In genomic region chr10:62077330-62078015, GRCh38 we compare ENCODE assay signal across 11 cellular contexts.
DNase-seq lines count a peak whose midpoint lies in the region; ATAC-seq lines count a peak whose summit lies in the region.
"Had no signal": no experiment of that assay in that cellular context is flagged by ENCODE, and none has a peak within 500 bp of the region (broad histone marks: within the 10 kb centered on the region; RNA-seq: fewer than 3 reads in every experiment).

No MANE protein-coding gene starts in this region.

- H3K9ac ChIP-seq in subcutaneous abdominal adipose tissue (ENCODE audit: low read length in 5 of 5) = peak overlapping the region in 1 of 5 donors; percentile 23

- intact Hi-C loops in activated CD4-positive, alpha-beta T cell treated with anti-CD3 and anti-CD28 coated beads for 36 hours (cut with DNase I, micrococcal nuclease) = no loop called here

- H3K36me3 Mint-ChIP-seq in activated CD4-positive, alpha-beta T cell treated with anti-CD3 and anti-CD28 coated beads for 36 hours (ENCODE audit: low read depth) = peaks cover 90% of the 10 kb centered on the region
- H3K36me3 Mint-ChIP-seq in T-cell = peaks cover 67% of the 10 kb centered on the region

- H3K27me3 Mint-ChIP-seq in activated CD4-positive, alpha-beta T cell treated with anti-CD3 and anti-CD28 coated beads for 36 hours = no peaks in the 10 kb centered on the region
- H3K27me3 Mint-ChIP-seq in T-cell = no peaks in the 10 kb centered on the region

- H3K36me3 ChIP-seq in subcutaneous abdominal adipose tissue (ENCODE audit: control insufficient read depth in 5 of 5, insufficient read depth in 5 of 5, low read length in 5 of 5) = peaks cover 15 to 49% (median 28%) of the 10 kb centered on the region in 5 donors
- peaks cover 79% of the 10 kb centered on the region for H3K36me3 ChIP-seq in MG63

- H3K9me3 ChIP-seq in subcutaneous abdominal adipose tissue (ENCODE audit: control insufficient read depth in 5 of 5, low read length in 5 of 5) (no peaks in the 10 kb centered on the region), MG63 (no peaks in the 10 kb centered on the region)

- no peaks in the 10 kb centered on the region for H3K27me3 ChIP-seq in subcutaneous abdominal adipose tissue (ENCODE audit: control insufficient read depth in 5 of 5, insufficient read depth in 4 of 5, low read length in 5 of 5)
- no peaks in the 10 kb centered on the region for H3K27me3 ChIP-seq in MG63

- H3K27ac ChIP-seq in subcutaneous abdominal adipose tissue (ENCODE audit: low read depth, low read length) = peak overlapping the region; percentile 66

- peaks cover 0 to 55% (median 39%) of the 10 kb centered on the region in 5 donors for H3K4me1 ChIP-seq in subcutaneous abdominal adipose tissue (ENCODE audit: control insufficient read depth in 5 of 5, insufficient read depth in 5 of 5, low read length in 5 of 5)

- H3K27ac Mint-ChIP-seq in activated CD4-positive, alpha-beta T cell treated with anti-CD3 and anti-CD28 coated beads for 36 hours = peak overlapping the region; percentile 72
- peak overlapping the region; percentile 77 to 78 for H3K27ac Mint-ChIP-seq in T-cell

- POLR2A ChIA-PET in activated CD4-positive, alpha-beta T cell treated with anti-CD3 and anti-CD28 coated beads for 36 hours (lab: Charles Lee) = interaction anchor here (0.7 kb wide), 2 partner anchors 118 to 790 kb away, joined by 3 to 7 read pairs; no protein-coding TSS in a partner anchor
- POLR2A ChIA-PET in T-cell (lab: Charles Lee) = no interaction called here

- no peak for DNase-seq in activated CD4-positive, alpha-beta T cell treated with anti-CD3 and anti-CD28 coated beads for 36 hours
- DNase-seq in activated CD4-positive, alpha-beta T cell treated with anti-CD3 and anti-CD28 coated beads for 48 hours = no peak
- DNase-seq in T-cell = no peak
- peak; percentile 11 for DNase-seq in left kidney (ENCODE audit: low read depth, low spot score)
- no peak for DNase-seq in cerebellar cortex (ENCODE audit: low spot score)
- no peak for DNase-seq in MG63
- DNase-seq: central memory CD4-positive, alpha-beta T cell; NCI-H345; SHP77 treated with DMSO at 0.1 percent for 48 hours had no signal

- ATAC-seq in activated CD4-positive, alpha-beta T cell treated with anti-CD3 and anti-CD28 coated beads for 36 hours = no peak
- ATAC-seq in T-cell (replicated peaks in 1 of 4) (no peak), GM18511 (IDR thresholded peaks at IDR 0.05; ENCODE audit: unreplicated experiment) (no peak)

- CTCF ChIA-PET in activated CD4-positive, alpha-beta T cell treated with anti-CD3 and anti-CD28 coated beads for 36 hours (lab: Charles Lee) = interaction anchor here (1.1 kb wide), 1 partner anchor 38 kb away, joined by 4 read pairs; no protein-coding TSS in a partner anchor
- CTCF ChIA-PET in T-cell (lab: Charles Lee) = interaction anchor here (0.7 to 1.5 kb wide), 4 partner anchors 14 to 167 kb away, joined by 3 to 6 read pairs (median 3); no protein-coding TSS in a partner anchor

- H3K4me3 ChIP-seq in subcutaneous abdominal adipose tissue (ENCODE audit: low read depth in 1 of 5, low read length in 5 of 5) (no peak overlapping the region), MG63 (no peak overlapping the region)

- H3K9me3 Mint-ChIP-seq in activated CD4-positive, alpha-beta T cell treated with anti-CD3 and anti-CD28 coated beads for 36 hours (ENCODE audit: low read depth) = peaks cover 3% of the 10 kb centered on the region
- no peaks in the 10 kb centered on the region for H3K9me3 Mint-ChIP-seq in T-cell

- H3K4me1 Mint-ChIP-seq in activated CD4-positive, alpha-beta T cell treated with anti-CD3 and anti-CD28 coated beads for 36 hours = peaks cover 91% of the 10 kb centered on the region
- H3K4me1 Mint-ChIP-seq in T-cell = peaks cover 57 to 88% (median 84%) of the 10 kb centered on the region in 3 donors

- H3K4me3 Mint-ChIP-seq in activated CD4-positive, alpha-beta T cell treated with anti-CD3 and anti-CD28 coated beads for 36 hours = no peak overlapping the region
- peak overlapping the region in 1 of 3 donors; percentile 27 for H3K4me3 Mint-ChIP-seq in T-cell
